In the genomic region with DNA sequence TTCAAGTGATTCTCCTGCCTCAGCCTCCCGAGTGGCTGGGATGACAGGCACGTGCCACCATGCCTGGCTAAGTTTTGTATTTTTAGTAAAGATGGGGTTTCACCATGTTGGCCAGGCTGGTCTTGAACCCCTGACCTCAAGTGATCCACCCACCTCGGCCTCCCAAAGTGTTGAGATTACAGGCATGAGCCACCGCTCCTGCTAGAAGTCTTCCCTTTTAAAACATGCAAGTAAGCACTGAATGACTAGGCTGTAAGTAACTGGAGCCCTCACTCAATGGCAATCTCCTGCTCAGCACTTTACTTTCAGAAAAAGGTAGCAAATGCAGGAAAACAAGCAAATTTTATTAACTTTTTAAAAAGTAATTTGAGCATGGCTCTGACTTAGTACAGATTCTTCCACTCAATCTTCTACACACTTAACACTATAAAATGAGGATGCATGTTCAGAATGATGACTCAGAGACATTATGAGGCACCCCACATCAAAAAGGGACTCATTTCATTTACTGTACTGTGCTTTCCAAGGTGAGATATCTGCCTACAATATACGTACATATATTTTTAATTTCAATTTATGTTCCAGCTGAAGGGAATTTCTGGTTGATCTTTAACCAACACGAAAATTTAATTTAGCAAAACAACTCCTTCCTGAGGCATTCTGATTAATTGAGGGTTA, we compare ENCODE assay signal across 15 cellular contexts. TPM values are rescaled to one million over a fixed set of nuclear protein-coding genes. Genes with fewer than 3 reads are reported as not detected.
A peak's percentile ranks its signal among the peaks of the same experiment; 100 is the strongest.
DNase-seq lines count a peak whose midpoint lies in the region; ATAC-seq and TF ChIP-seq lines count a peak whose summit lies in the region.
"Had no signal": no experiment of that assay in that cellular context is flagged by ENCODE, and none has a peak within 500 bp of the region (broad histone marks: within the 10 kb centered on the region; RNA-seq: fewer than 3 reads in every experiment).

No MANE protein-coding gene starts in this region.

- H3K9me3 Mint-ChIP-seq in activated naive CD4-positive, alpha-beta T cell treated with anti-CD3 and anti-CD28 coated beads, Interleukin-2, amount 50 U/mL, for 72 hours: peaks cover 7 to 11% of the 10 kb centered on the region in 2 donors
- peaks cover 0 to 20% (median 0%) of the 10 kb centered on the region in 11 donors for H3K9me3 Mint-ChIP-seq in naive thymus-derived CD4-positive, alpha-beta T cell
- H3K9me3 Mint-ChIP-seq in glutamatergic neuron (ENCODE audit: unreplicated experiment): no peaks in the 10 kb centered on the region
- H3K9me3 Mint-ChIP-seq: H9 had no signal

- no peaks in the 10 kb centered on the region for H3K9me2 ChIP-seq in OCI-LY7 (ENCODE audit: insufficient read depth, low read length)

- peaks cover 62% of the 10 kb centered on the region for H3K4me1 ChIP-seq in OCI-LY7 (ENCODE audit: insufficient read depth, low read length, poor library complexity, severe bottlenecking)
- H3K4me1 ChIP-seq in naive thymus-derived CD4-positive, alpha-beta T cell (ENCODE audit: control insufficient read depth in 2 of 2, insufficient read depth in 2 of 2, low read length in 2 of 2): peaks cover 40 to 41% of the 10 kb centered on the region in 2 donors
- H3K4me1 ChIP-seq: ascending aorta, Caco-2 had no signal

- peak; percentile 10 for DNase-seq in NOMO-1 treated with DMSO at 0.1 percent for 48 hours (lab: John Stamatoyannopoulos, UW; ENCODE audit: unreplicated experiment)
- no peak for DNase-seq in NOMO-1 treated with dmso at 0.1 percent for 144 hours (lab: John Stamatoyannopoulos, UW; ENCODE audit: unreplicated experiment)
- DNase-seq in OCI-LY7 (ENCODE audit: low spot score): no peak
- DNase-seq in activated naive CD4-positive, alpha-beta T cell treated with anti-CD3 and anti-CD28 coated beads, Interleukin-2, amount 50 U/mL, for 72 hours (ENCODE audit: low spot score in 2 of 2): no peak
- peak in 6 of 9 donors; percentile 56 to 77 (median 70) for DNase-seq in naive thymus-derived CD4-positive, alpha-beta T cell
- no peak for DNase-seq in glutamatergic neuron
- no peak for DNase-seq in left cardiac atrium
- DNase-seq: 8988T, Caco-2, H9, KBM-7, NCI-H146, nucleus accumbens had no signal

- no peaks in the 10 kb centered on the region; the same call in 1 of the 2 replicates for H3K9me3 ChIP-seq in OCI-LY7 (ENCODE audit: low read length)
- no peaks in the 10 kb centered on the region for H3K9me3 ChIP-seq in naive thymus-derived CD4-positive, alpha-beta T cell (ENCODE audit: control insufficient read depth in 2 of 3, low read length in 3 of 3)
- H3K9me3 ChIP-seq: ascending aorta, Caco-2 had no signal

- no peak overlapping the region for H3K4me3 ChIP-seq in OCI-LY7 (ENCODE audit: low read depth, low read length, poor library complexity, severe bottlenecking)
- H3K4me3 ChIP-seq in naive thymus-derived CD4-positive, alpha-beta T cell (ENCODE audit: low read length): peak overlapping the region; percentile 37
- H3K4me3 ChIP-seq: ascending aorta had no signal

- no TSS peak for BruUV-seq in OCI-LY7 (replicated peaks; lab: Mats Ljungman, UMichigan)

- H3K27me3 ChIP-seq in naive thymus-derived CD4-positive, alpha-beta T cell (ENCODE audit: control insufficient read depth in 2 of 2, insufficient read depth in 2 of 2, low read length in 2 of 2): no peaks in the 10 kb centered on the region
- H3K27me3 ChIP-seq: ascending aorta had no signal

- peaks cover 47 to 88% (median 83%) of the 10 kb centered on the region in 7 donors for H3K4me1 Mint-ChIP-seq in naive thymus-derived CD4-positive, alpha-beta T cell
- H3K4me1 Mint-ChIP-seq in glutamatergic neuron (ENCODE audit: low read depth, unreplicated experiment): peaks cover 6% of the 10 kb centered on the region

- no peaks in the 10 kb centered on the region for H4K20me1 ChIP-seq in OCI-LY7 (ENCODE audit: insufficient read depth, low read length)

- peak; percentile 83 to 89 for ATAC-seq in activated naive CD4-positive, alpha-beta T cell treated with anti-CD3 and anti-CD28 coated beads, Interleukin-2, amount 50 U/mL, for 72 hours
- ATAC-seq in naive thymus-derived CD4-positive, alpha-beta T cell: peak; percentile 88
- ATAC-seq in left cardiac atrium: no peak
- no peak for ATAC-seq in GM18873 (IDR thresholded peaks at IDR 0.05; ENCODE audit: low FRiP score, unreplicated experiment)

- H3K79me2 ChIP-seq in OCI-LY7 (ENCODE audit: insufficient read depth, low read depth, low read length): no peaks in the 10 kb centered on the region

- CTCF ChIA-PET in OCI-LY7 (lab: Charles Lee; ENCODE audit: unreplicated experiment): no interaction called here
- CTCF ChIA-PET in naive thymus-derived CD4-positive, alpha-beta T cell (lab: Charles Lee): interaction anchor here (0.6 to 1.2 kb wide), 4 partner anchors 9 to 170 kb away, joined by 3 to 5 read pairs (median 4); no protein-coding TSS in a partner anchor

- H3K4me3 Mint-ChIP-seq in naive thymus-derived CD4-positive, alpha-beta T cell: peak overlapping the region; percentile 54 to 84 (median 80)
- H3K4me3 Mint-ChIP-seq in glutamatergic neuron (ENCODE audit: unreplicated experiment): no peak overlapping the region
- H3K4me3 Mint-ChIP-seq: H9 had no signal

- H2AFZ ChIP-seq in OCI-LY7 (ENCODE audit: low read length): peak overlapping the region; percentile 88

- H3K4me2 ChIP-seq in OCI-LY7 (ENCODE audit: low read length): peak overlapping the region; percentile 49

- TF ChIP-seq CTCF in OCI-LY7 (conservative IDR thresholded peaks at IDR 0.05; ENCODE audit: low read length): no peak
- no peak for TF ChIP-seq CTCF in glutamatergic neuron (IDR thresholded peaks at IDR 0.05; ENCODE audit: partially characterized antibody, unreplicated experiment)

- H3K36me3 ChIP-seq in OCI-LY7 (ENCODE audit: insufficient read depth, low read length): peaks cover 4% of the 10 kb centered on the region; the same call in 1 of the 2 replicates
- H3K36me3 ChIP-seq in naive thymus-derived CD4-positive, alpha-beta T cell (ENCODE audit: control insufficient read depth in 2 of 3, insufficient read depth in 3 of 3, low read length in 3 of 3): no peaks in the 10 kb centered on the region
- H3K36me3 ChIP-seq: ascending aorta had no signal

- peaks cover 11 to 13% of the 10 kb centered on the region in 2 donors for H3K36me3 Mint-ChIP-seq in activated naive CD4-positive, alpha-beta T cell treated with anti-CD3 and anti-CD28 coated beads, Interleukin-2, amount 50 U/mL, for 72 hours
- H3K36me3 Mint-ChIP-seq in naive thymus-derived CD4-positive, alpha-beta T cell: peaks cover 0 to 29% (median 0%) of the 10 kb centered on the region in 5 donors
- no peaks in the 10 kb centered on the region for H3K36me3 Mint-ChIP-seq in glutamatergic neuron (ENCODE audit: unreplicated experiment)

- peak overlapping the region; percentile 36 for H3K27ac ChIP-seq in OCI-LY7 (ENCODE audit: low read depth, low read length, poor library complexity, severe bottlenecking)
- peak overlapping the region; percentile 74 for H3K27ac ChIP-seq in naive thymus-derived CD4-positive, alpha-beta T cell (ENCODE audit: low read depth, low read length)
- H3K27ac ChIP-seq: ascending aorta had no signal

- H3K27me3 Mint-ChIP-seq in naive thymus-derived CD4-positive, alpha-beta T cell: no peaks in the 10 kb centered on the region
- no peaks in the 10 kb centered on the region for H3K27me3 Mint-ChIP-seq in glutamatergic neuron (ENCODE audit: unreplicated experiment)

- intact Hi-C loops in OCI-LY7 (cut with micrococcal nuclease; ENCODE audit: unreplicated experiment): no loop called here
- intact Hi-C loops in naive thymus-derived CD4-positive, alpha-beta T cell (cut with micrococcal nuclease): loop anchor here (1.0 to 2.0 kb wide), 8 partner anchors 8 to 457 kb away; a partner anchor contains a TSS
- intact Hi-C loops in left cardiac atrium (cut with DNase I): no loop called here

- POLR2A ChIA-PET in OCI-LY7 (lab: Charles Lee): interaction anchor here (0.5 to 1.7 kb wide), 6 partner anchors 8 to 73 kb away, joined by 3 to 19 read pairs (median 3); no protein-coding TSS in a partner anchor
- POLR2A ChIA-PET in naive thymus-derived CD4-positive, alpha-beta T cell (lab: Charles Lee): interaction anchor here (0.6 to 1.9 kb wide), 19 partner anchors 8 to 423 kb away, joined by 3 to 19 read pairs (median 4); a partner anchor contains a TSS

- peak overlapping the region; percentile 92 to 95 for H3K27ac Mint-ChIP-seq in activated naive CD4-positive, alpha-beta T cell treated with anti-CD3 and anti-CD28 coated beads, Interleukin-2, amount 50 U/mL, for 72 hours
- H3K27ac Mint-ChIP-seq in naive thymus-derived CD4-positive, alpha-beta T cell: peak overlapping the region; percentile 90 to 99 (median 96)
- H3K27ac Mint-ChIP-seq in glutamatergic neuron (ENCODE audit: unreplicated experiment): no peak overlapping the region
- H3K27ac Mint-ChIP-seq: H9 had no signal

RNA-seq across cellular contexts. Expression of a gene that starts 6.6 kb away (rescaled TPM):
- 23.4 and 24.7 TPM in 2 replicates for total RNA-seq in OCI-LY7 (2014; rRNA removed; shearing (Covaris generic))
- total RNA-seq in OCI-LY7 (2022) (33.5 and 34.2 TPM in 2 replicates), glutamatergic neuron (ENCODE audit: unreplicated experiment) (82.4 TPM), left cardiac atrium (10 to 100 TPM; 30.7 to 36.5 TPM)
- total RNA-seq in activated naive CD4-positive, alpha-beta T cell treated with anti-CD3 and anti-CD28 coated beads, Interleukin-2, amount 50 U/mL, for 72 hours: 10 to 100 TPM; 89.3 to 98.5 TPM
- 100 to 1,000 TPM in 4 of 5 experiments, 10 to 100 TPM in 1; 75.3 to 134 (median 109) TPM for total RNA-seq in naive thymus-derived CD4-positive, alpha-beta T cell
- 10 to 100 TPM; 30.8 to 73.0 TPM for polyA plus RNA-seq in naive thymus-derived CD4-positive, alpha-beta T cell

Comparison
In these comparisons a context has a peak if more than half of its experiments do, and no peak if none do; other contexts are left out.
1. DNase-seq: peak in NOMO-1 treated with DMSO at 0.1 percent for 48 hours (single experiment) and naive thymus-derived CD4-positive, alpha-beta T cell (6 of 9); none in NOMO-1 treated with dmso at 0.1 percent for 144 hours (single experiment), OCI-LY7 (single experiment), activated naive CD4-positive, alpha-beta T cell treated with anti-CD3 and anti-CD28 coated beads, Interleukin-2, amount 50 U/mL, for 72 hours (0 of 2), glutamatergic neuron (single experiment) and left cardiac atrium (single experiment).
2. ATAC-seq: peak in activated naive CD4-positive, alpha-beta T cell treated with anti-CD3 and anti-CD28 coated beads, Interleukin-2, amount 50 U/mL, for 72 hours (2 of 2) and naive thymus-derived CD4-positive, alpha-beta T cell (single experiment); none in left cardiac atrium (0 of 2) and GM18873 (single experiment).
3. intact Hi-C loops: an anchor here in naive thymus-derived CD4-positive, alpha-beta T cell (1.0 to 2.0 kb wide); none called in OCI-LY7 and left cardiac atrium.